ENCODE assay signal across 23 cellular contexts in genomic region chr5:61339764-61340163, GRCh38.
"Had no signal": no experiment of that assay in that cellular context is flagged by ENCODE, and none has a peak within 500 bp of the region (broad histone marks: within the 10 kb centered on the region; RNA-seq: fewer than 3 reads in every experiment).

No MANE protein-coding gene starts in this region.

- H3K9me3 ChIP-seq: adrenal gland, SJCRH30, SK-N-SH had no signal

- H3K9me2 ChIP-seq: SK-N-SH had no signal

- H3K4me3 ChIP-seq: adrenal gland, cardiac muscle cell, SJCRH30 had no signal

- FAIRE-seq: TTC549 had no signal

- H3K36me3 ChIP-seq: adrenal gland, cardiac muscle cell had no signal

- DNase-seq: activated CD4-positive, alpha-beta T cell treated with anti-CD3 and anti-CD28 coated beads, Interleukin-2, amount 10 ng/mL, durations not matched to agents 24 days and 14 days; activated CD4-positive, alpha-beta T cell treated with anti-CD3 and anti-CD28 coated beads, Interleukin-2, amount 50 U/mL, for 4 hours; activated CD8-positive, alpha-beta T cell treated with anti-CD3 and anti-CD28 coated beads for 36 hours; activated gamma-delta T cell; activated naive CD4-positive, alpha-beta T cell treated with anti-CD3 and anti-CD28 coated beads for 36 hours; activated T-cell treated with anti-CD3 and anti-CD28 coated beads, Interleukin-2, amount 50 U/mL, for 24 hours; adrenal gland; NCI-H1105; NCI-H1417 treated with DMSO at 0.1 percent for 48 hours; NCI-H187 treated with DMSO at 0.1 percent for 48 hours; NCI-H2081; NCI-H226; NCI-H446 treated with DMSO at 0.1 percent for 48 hours; NCI-H524; NCI-H69; NCI-H82; SHP77; SJCRH30; SK-N-SH had no signal

- H3K27ac ChIP-seq: adrenal gland, cardiac muscle cell, SJCRH30 had no signal

- ATAC-seq: activated CD8-positive, alpha-beta T cell treated with anti-CD3 and anti-CD28 coated beads for 36 hours; activated naive CD4-positive, alpha-beta T cell treated with anti-CD3 and anti-CD28 coated beads, Interleukin-2, amount 50 U/mL, for 72 hours; Panc1 had no signal

- H3K27me3 ChIP-seq: adrenal gland, cardiac muscle cell, SJCRH30 had no signal

- H3K4me2 ChIP-seq: SK-N-SH had no signal

- H3K9ac ChIP-seq: SK-N-SH had no signal
